8 cellular contexts compared by ENCODE assay signal in the genomic region with DNA sequence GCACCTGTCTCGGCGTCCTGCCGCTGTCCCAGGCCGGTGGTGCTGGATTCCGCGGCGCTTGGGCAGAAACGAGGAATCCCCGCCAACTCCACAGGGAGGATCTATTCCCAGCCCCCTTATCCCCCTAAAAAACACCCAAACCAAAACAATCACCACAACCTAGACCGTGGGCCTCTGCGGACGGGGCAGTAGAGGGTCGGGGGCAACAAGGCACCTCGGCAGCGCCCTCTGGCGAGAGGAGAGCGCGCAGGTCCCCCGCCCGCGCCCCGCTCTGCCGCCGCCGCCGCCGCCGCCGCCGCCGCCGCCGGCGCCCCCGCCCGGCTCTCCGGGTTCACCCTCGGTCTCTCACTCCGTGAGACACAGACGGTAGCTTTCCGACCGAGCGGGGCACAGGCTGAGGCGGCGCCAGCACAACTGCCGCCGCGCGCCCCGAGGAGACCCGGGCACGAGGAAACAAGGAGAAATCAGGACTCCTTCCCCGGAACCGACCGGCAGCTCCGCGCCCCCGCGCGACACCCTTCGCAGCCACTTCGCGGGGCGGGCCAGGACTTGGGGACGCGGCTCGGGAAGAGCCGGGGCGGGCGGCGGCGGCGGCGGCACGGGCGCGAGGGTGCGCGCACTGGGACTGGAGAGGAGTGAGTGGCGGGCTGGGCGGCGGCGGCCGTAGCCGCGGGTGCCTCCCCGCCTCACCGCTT. TPM values are rescaled to one million over a fixed set of nuclear protein-coding genes. Genes with fewer than 3 reads are reported as not detected.
DNase-seq lines count a peak whose midpoint lies in the region; ATAC-seq, FAIRE-seq and TF ChIP-seq lines count a peak whose summit lies in the region.

Gene SLC35F1, plus strand, starts transcription at position 360 of the 695 bp plus-strand sequence.

- H3K9me3 ChIP-seq in HepG2 (ENCODE audit: low read length): no peaks in the 10 kb centered on the region

- FAIRE-seq in HepG2 (lab: Jason Lieb, UNC): no peak

- DNase-seq in DMS53 (lab: John Stamatoyannopoulos, UW) (peak; percentile 77), SKM-1 (lab: John Stamatoyannopoulos, UW; ENCODE audit: unreplicated experiment) (peak; percentile 42), coronary artery (ENCODE audit: low spot score) (no peak), HepG2 (ENCODE audit: low spot score) (peak; percentile 5), mucosa of gallbladder (ENCODE audit: low spot score) (no peak)
- peak; percentile 17 for DNase-seq in stimulated activated CD8-positive, alpha-beta memory T cell treated with anti-CD3 and anti-CD28 coated beads, Interleukin-4, amount 100 ng/mL, for 24 hours (ENCODE audit: low read depth)

- peak within 1 kb of the TSS; percentile 80 for H3K4me3 ChIP-seq in coronary artery
- H3K4me3 ChIP-seq in HepG2 (replicated peaks in 1 of 3; ENCODE audit: insufficient read depth in 1 of 3, low read depth in 2 of 3, low read length in 3 of 3): peak within 1 kb of the TSS; percentile 59 to 78 (median 68)

- TF ChIP-seq POLR2A in HepG2 (IDR thresholded peaks at IDR 0.05; ENCODE audit: insufficient read depth in 1 of 2, low read depth in 2 of 2, low read length in 2 of 2): no peak

- H3K36me3 ChIP-seq in HepG2 (replicated peaks in 1 of 2; ENCODE audit: control insufficient read depth in 1 of 2, insufficient read depth in 2 of 2, low read length in 2 of 2): no peaks in the 10 kb centered on the region

- TF ChIP-seq RAD21 in HepG2 (CRISPR knock-in tag; IDR thresholded peaks at IDR 0.05): peak; percentile 27; the same call in 1 of the 2 replicates

- WGBS in HepG2 (ENCODE audit: low lambda C conversion rate): 3% methylated on average over 33 of the region's 88 CpGs

- intact Hi-C loops in HepG2 (cut with micrococcal nuclease; ENCODE audit: unreplicated experiment): loop anchor here (1.0 kb wide), 2 partner anchors 47 to 67 kb away; no protein-coding TSS in a partner anchor

- H3K27me3 ChIP-seq in HepG2 (ENCODE audit: control insufficient read depth in 1 of 2, insufficient read depth in 2 of 2, low read length in 2 of 2): peaks cover 6 to 35% of the 10 kb centered on the region in 2 experiments; a peak in 4 of 5 replicates

- in situ Hi-C loops in HepG2 (cut with HindIII; ENCODE audit: extremely low pct_ligation_motif_present, low pct_unique_long_range_greater_than_20kb): no loop called here

- H3K79me2 ChIP-seq in HepG2 (ENCODE audit: insufficient read depth, low read length): no peaks in the 10 kb centered on the region

- H2AFZ ChIP-seq in HepG2 (ENCODE audit: low read length): no peak within 1 kb of the TSS

- H3K4me2 ChIP-seq in HepG2 (ENCODE audit: low read depth, low read length): peak within 1 kb of the TSS; percentile 88

- no peak for TF ChIP-seq EP300 in HepG2 (IDR thresholded peaks at IDR 0.05; ENCODE audit: low read depth in 2 of 2, low read length in 2 of 2)
- no peak for TF ChIP-seq EP300 in HepG2 (CRISPR knock-in tag; IDR thresholded peaks at IDR 0.05; ENCODE audit: borderline replicate concordance)

- no peak within 1 kb of the TSS for H3K9ac ChIP-seq in HepG2 (ENCODE audit: insufficient read depth, low read depth, low read length)

- H4K20me1 ChIP-seq in HepG2 (ENCODE audit: insufficient read depth, low read length): no peaks in the 10 kb centered on the region

- H3K27ac ChIP-seq in coronary artery (peak within 1 kb of the TSS in 1 of 2 donors; percentile 11), HepG2 (ENCODE audit: extremely low read length, insufficient read depth, low read length) (no peak within 1 kb of the TSS)

- no peak for TF ChIP-seq CTCF in coronary artery (IDR thresholded peaks at IDR 0.05)
- TF ChIP-seq CTCF in HepG2 (CRISPR knock-in tag; IDR thresholded peaks at IDR 0.05): peak; percentile 76

- CTCF ChIA-PET in HepG2 (lab: Yijun Ruan, JAX; ENCODE audit: low intra/inter-chr PET ratio, low total read pairs): interaction anchor here (1.4 kb wide), 1 partner anchor 561 kb away, joined by 5 read pairs; no protein-coding TSS in a partner anchor

- peaks cover 6% of the 10 kb centered on the region for H3K4me1 ChIP-seq in HepG2 (ENCODE audit: insufficient read depth, low read length)

- POLR2A ChIA-PET in HepG2 (lab: Yijun Ruan, JAX): no interaction called here

- ATAC-seq in GM19438 (IDR thresholded peaks at IDR 0.05; ENCODE audit: low read depth, unreplicated experiment): peak; percentile 77
- peak; percentile 25 for ATAC-seq in HG03469 (IDR thresholded peaks at IDR 0.05; ENCODE audit: unreplicated experiment)
- ATAC-seq in HepG2: peak; percentile 88

- BruUV-seq in HepG2 (replicated peaks; lab: Mats Ljungman, UMichigan): no TSS peak

TF ChIP-seq in HepG2, 621 proteins besides CTCF, POLR2A, EP300 and RAD21 (continues in another document):
- TF ChIP-seq, protein P1, sequence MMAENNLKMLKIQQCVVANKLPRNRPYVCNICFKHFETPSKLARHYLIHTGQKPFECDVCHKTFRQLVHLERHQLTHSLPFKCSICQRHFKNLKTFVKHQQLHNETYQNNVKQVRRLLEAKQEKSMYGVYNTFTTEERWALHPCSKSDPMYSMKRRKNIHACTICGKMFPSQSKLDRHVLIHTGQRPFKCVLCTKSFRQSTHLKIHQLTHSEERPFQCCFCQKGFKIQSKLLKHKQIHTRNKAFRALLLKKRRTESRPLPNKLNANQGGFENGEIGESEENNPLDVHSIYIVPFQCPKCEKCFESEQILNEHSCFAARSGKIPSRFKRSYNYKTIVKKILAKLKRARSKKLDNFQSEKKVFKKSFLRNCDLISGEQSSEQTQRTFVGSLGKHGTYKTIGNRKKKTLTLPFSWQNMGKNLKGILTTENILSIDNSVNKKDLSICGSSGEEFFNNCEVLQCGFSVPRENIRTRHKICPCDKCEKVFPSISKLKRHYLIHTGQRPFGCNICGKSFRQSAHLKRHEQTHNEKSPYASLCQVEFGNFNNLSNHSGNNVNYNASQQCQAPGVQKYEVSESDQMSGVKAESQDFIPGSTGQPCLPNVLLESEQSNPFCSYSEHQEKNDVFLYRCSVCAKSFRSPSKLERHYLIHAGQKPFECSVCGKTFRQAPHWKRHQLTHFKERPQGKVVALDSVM (CRISPR knock-in tag; IDR thresholded peaks at IDR 0.05): no peak
- TF ChIP-seq NFRKB (IDR thresholded peaks at IDR 0.05): no peak
- no peak for TF ChIP-seq PCBP1 (IDR thresholded peaks at IDR 0.05; ENCODE audit: borderline replicate concordance, low read depth, low read length)
- TF ChIP-seq ZNF232 (CRISPR knock-in tag; IDR thresholded peaks at IDR 0.05; ENCODE audit: borderline replicate concordance): no peak
- TF ChIP-seq XRCC5 (optimal IDR thresholded peaks at IDR 0.05; ENCODE audit: low read length): peak; percentile 62
- peak; percentile 20; the same call in 1 of the 2 replicates for TF ChIP-seq YEATS2 (CRISPR knock-in tag; IDR thresholded peaks at IDR 0.05; ENCODE audit: borderline replicate concordance)
- no peak for TF ChIP-seq ZBTB1 (CRISPR knock-in tag; IDR thresholded peaks at IDR 0.05; ENCODE audit: borderline replicate concordance)
- TF ChIP-seq RBM39 (IDR thresholded peaks at IDR 0.05; ENCODE audit: low read depth, low read length, poor library complexity, severe bottlenecking): no peak
- TF ChIP-seq MIXL1 (CRISPR knock-in tag; IDR thresholded peaks at IDR 0.05): no peak
- TF ChIP-seq, protein P2, sequence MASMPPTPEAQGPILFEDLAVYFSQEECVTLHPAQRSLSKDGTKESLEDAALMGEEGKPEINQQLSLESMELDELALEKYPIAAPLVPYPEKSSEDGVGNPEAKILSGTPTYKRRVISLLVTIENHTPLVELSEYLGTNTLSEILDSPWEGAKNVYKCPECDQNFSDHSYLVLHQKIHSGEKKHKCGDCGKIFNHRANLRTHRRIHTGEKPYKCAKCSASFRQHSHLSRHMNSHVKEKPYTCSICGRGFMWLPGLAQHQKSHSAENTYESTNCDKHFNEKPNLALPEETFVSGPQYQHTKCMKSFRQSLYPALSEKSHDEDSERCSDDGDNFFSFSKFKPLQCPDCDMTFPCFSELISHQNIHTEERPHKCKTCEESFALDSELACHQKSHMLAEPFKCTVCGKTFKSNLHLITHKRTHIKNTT (CRISPR knock-in tag; IDR thresholded peaks at IDR 0.05): no peak

RNA-seq across cellular contexts. Expression of gene SLC35F1, which starts in this region (rescaled TPM):
- total RNA-seq in HepG2 (2016; rRNA removed; fragmentation: Illumina TruSeq; extraction: Trizol) (not detected in 2 replicates), mucosa of gallbladder (1.1 TPM)
- total RNA-seq in HepG2 (2016; cell fraction: cytosol; rRNA removed; fragmentation: Illumina TruSeq; extraction: Trizol; ENCODE audit: low read depth): not detected in 2 replicates
- 0.03 TPM in 1 of 2 replicates, not detected in the other for total RNA-seq in HepG2 (2016; cell fraction: insoluble cytoplasmic fraction; rRNA removed; fragmentation: Illumina TruSeq; extraction: Trizol)
- total RNA-seq in HepG2 (2016; cell fraction: membrane; rRNA removed; fragmentation: Illumina TruSeq; extraction: Trizol): 0.03 TPM in 1 of 2 replicates, not detected in the other
- total RNA-seq in HepG2 (2016; cell fraction: nucleus; rRNA removed; fragmentation: Illumina TruSeq; extraction: Trizol): not detected in 2 replicates
- polyA plus RNA-seq in HepG2 (2011; rRNA removed): 0.01 TPM in 1 of 2 replicates, not detected in the other
- polyA plus RNA-seq in HepG2 (2011; cell fraction: cytosol; rRNA removed): 0.01 TPM in 1 of 2 replicates, not detected in the other
- polyA plus RNA-seq in HepG2 (2011; cell fraction: nucleus; rRNA removed): not detected in 2 replicates
- not detected in 2 replicates for polyA plus RNA-seq in HepG2 (2012)
- polyA plus RNA-seq in HepG2 (2016; cell fraction: cytosol; fragmentation: Illumina TruSeq; extraction: Trizol; ENCODE audit: low read depth): not detected in 2 replicates
- not detected in 2 replicates for polyA plus RNA-seq in HepG2 (2016; cell fraction: insoluble cytoplasmic fraction; fragmentation: Illumina TruSeq; extraction: Trizol; ENCODE audit: low read depth)
- not detected in 2 replicates for polyA plus RNA-seq in HepG2 (2016; cell fraction: membrane; fragmentation: Illumina TruSeq; extraction: Trizol; ENCODE audit: low read depth)
- not detected in 2 replicates for polyA plus RNA-seq in HepG2 (2016; cell fraction: nucleus; fragmentation: Illumina TruSeq; extraction: Trizol; ENCODE audit: insufficient read depth, low read depth)
- not detected in 2 replicates for polyA minus RNA-seq in HepG2 (2011; rRNA and poly(A)+ RNA removed; ENCODE audit: low replicate concordance)
- not detected in 2 replicates for polyA minus RNA-seq in HepG2 (2011; cell fraction: cytosol; rRNA and poly(A)+ RNA removed)
- not detected in 2 replicates for polyA minus RNA-seq in HepG2 (2011; cell fraction: nucleus; rRNA and poly(A)+ RNA removed)

Comparison
In these comparisons a context has a peak if more than half of its experiments do, and no peak if none do; other contexts are left out.
1. Peak in DNase-seq, ATAC-seq, H3K4me3 ChIP-seq and H3K4me2 ChIP-seq in HepG2; RNA of the gene not detected or under 1 TPM.
2. DNase-seq: peak in DMS53 (single experiment), SKM-1 (single experiment) and stimulated activated CD8-positive, alpha-beta memory T cell treated with anti-CD3 and anti-CD28 coated beads, Interleukin-4, amount 100 ng/mL, for 24 hours (single experiment); none in coronary artery (single experiment) and mucosa of gallbladder (single experiment).
3. ATAC-seq: peak in every context shown above with its lines; median percentile 88 in HepG2; 77 in GM19438; 25 in HG03469.